28 cellular contexts compared by ENCODE assay signal in the genomic region with DNA sequence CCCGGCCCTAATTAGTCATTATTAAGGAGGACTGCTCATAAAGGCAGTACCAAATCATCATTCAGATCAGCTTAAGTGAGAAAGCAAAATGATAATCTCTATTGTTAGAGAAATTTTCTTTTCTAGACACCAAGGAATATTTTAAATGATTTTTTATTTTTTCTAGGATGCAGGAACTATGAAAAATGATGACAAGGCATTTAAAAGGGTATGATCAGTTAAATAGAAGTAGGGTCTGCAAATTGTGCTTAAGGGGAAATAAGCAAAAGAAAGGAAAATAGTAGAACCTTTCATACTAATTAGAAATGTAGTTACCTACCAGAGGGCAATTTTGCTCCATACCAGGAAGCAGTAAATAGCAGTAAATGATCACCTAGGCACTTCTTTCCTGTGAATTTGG. TPM values are rescaled to one million over a fixed set of nuclear protein-coding genes. Genes with fewer than 3 reads are reported as not detected.
"Had no signal": no experiment of that assay in that cellular context is flagged by ENCODE, and none has a peak within 500 bp of the region (broad histone marks: within the 10 kb centered on the region; RNA-seq: fewer than 3 reads in every experiment).

No MANE protein-coding gene starts in this region.

- H3K27ac ChIP-seq: epithelial cell of prostate, esophagus squamous epithelium, gastrocnemius medialis, heart right ventricle, left lung, lower lobe of right lung had no signal

- H3K4me3 Mint-ChIP-seq: dendritic cell treated with granulocyte-macrophage colony-stimulating factor and Interleukin-4, amounts not matched to agents 40 ng/mL and 50 ng/mL, for 4 days; effector memory CD8-positive, alpha-beta T cell; endodermal cell; mesothelial cell of epicardium; naive B cell; naive thymus-derived CD8-positive, alpha-beta T cell had no signal

- H3K4me1 Mint-ChIP-seq: endodermal cell; mesothelial cell of epicardium; naive B cell; naive thymus-derived CD8-positive, alpha-beta T cell had no signal

- ATAC-seq: effector memory CD8-positive, alpha-beta T cell; esophagus mucosa; gastrocnemius medialis; heart right ventricle; left cardiac atrium; left lung; left ventricle myocardium superior; lower lobe of right lung; mucosa of descending colon; naive thymus-derived CD8-positive, alpha-beta T cell had no signal

- H3K9me3 Mint-ChIP-seq: dendritic cell treated with granulocyte-macrophage colony-stimulating factor and Interleukin-4, amounts not matched to agents 40 ng/mL and 50 ng/mL, for 4 days; effector memory CD8-positive, alpha-beta T cell; endodermal cell; mesothelial cell of epicardium; naive B cell; naive thymus-derived CD8-positive, alpha-beta T cell had no signal

- H3K4me3 ChIP-seq: esophagus squamous epithelium, gastrocnemius medialis, heart right ventricle, left lung, lower lobe of right lung, mucosa of descending colon had no signal

- DNase-seq: cortex of kidney; effector CD8-positive, alpha-beta T cell; effector memory CD8-positive, alpha-beta T cell; endodermal cell; erythroblast; esophagus squamous epithelium; foreskin fibroblast; foreskin melanocyte; gastrocnemius medialis; glutamatergic neuron; head of caudate nucleus; heart right ventricle; hippocampal formation; left cardiac atrium; left lung; left ventricle myocardium superior; lower lobe of right lung; mesenchymal stem cell; mucosa of descending colon; naive B cell; naive thymus-derived CD8-positive, alpha-beta T cell had no signal

- H3K4me1 ChIP-seq: esophagus squamous epithelium, gastrocnemius medialis, heart right ventricle, left lung, lower lobe of right lung had no signal

- H3K27me3 Mint-ChIP-seq: dendritic cell treated with granulocyte-macrophage colony-stimulating factor and Interleukin-4, amounts not matched to agents 40 ng/mL and 50 ng/mL, for 4 days; effector memory CD8-positive, alpha-beta T cell; naive B cell; naive thymus-derived CD8-positive, alpha-beta T cell had no signal

- H3K27ac Mint-ChIP-seq: dendritic cell treated with granulocyte-macrophage colony-stimulating factor and Interleukin-4, amounts not matched to agents 40 ng/mL and 50 ng/mL, for 4 days; effector memory CD8-positive, alpha-beta T cell; endodermal cell; mesothelial cell of epicardium; naive B cell; naive thymus-derived CD8-positive, alpha-beta T cell had no signal

- H3K27me3 ChIP-seq: esophagus squamous epithelium, gastrocnemius medialis, heart right ventricle, left lung had no signal

- FAIRE-seq: endometrium, keratinocyte had no signal

- H3K36me3 ChIP-seq: gastrocnemius medialis had no signal

- H3K36me3 Mint-ChIP-seq: naive B cell had no signal

- H3K9me3 ChIP-seq: esophagus squamous epithelium, gastrocnemius medialis, heart right ventricle, left lung, lower lobe of right lung, mucosa of descending colon had no signal

RNA-seq across cellular contexts. Expression of a gene that starts 21.6 kb away (rescaled TPM):
- total RNA-seq: esophagus mucosa; esophagus squamous epithelium; gastrocnemius medialis; heart right ventricle; left ventricle myocardium superior; myocyte; naive thymus-derived CD8-positive, alpha-beta T cell had no signal
- polyA plus RNA-seq: naive thymus-derived CD8-positive, alpha-beta T cell had no signal
